In genomic region chr11:86955111-86955673, GRCh38 we compare ENCODE assay signal across 8 cellular contexts. TPM values are rescaled to one million over a fixed set of nuclear protein-coding genes. Genes with fewer than 3 reads are reported as not detected.
DNase-seq lines count a peak whose midpoint lies in the region; ATAC-seq lines count a peak whose summit lies in the region.

TSS of gene FZD4 (minus strand) at chr11:86955395. CDS start at chr11:86955085, 310 bp downstream.

- H3K27me3 ChIP-seq in esophagus (ENCODE audit: control insufficient read depth in 1 of 2, insufficient read depth in 2 of 2, low read length in 2 of 2) = no peaks in the 10 kb centered on the region
- peaks cover 44% of the 10 kb centered on the region for H3K27me3 ChIP-seq in mononuclear cell (ENCODE audit: insufficient read depth, low read length)

- H3K4me1 Mint-ChIP-seq in stimulated activated naive CD8-positive, alpha-beta T cell treated with anti-CD3 and anti-CD28 coated beads, Interleukin-15, Interleukin-2, amounts not matched to agents 100 ng/mL and 50 ng/mL, for 24 hours (ENCODE audit: low read depth) = peaks cover 11% of the 10 kb centered on the region

- no peaks in the 10 kb centered on the region for H3K36me3 ChIP-seq in esophagus (ENCODE audit: control insufficient read depth in 2 of 2, insufficient read depth in 2 of 2, low read length in 1 of 2)

- ATAC-seq in GM19395 (IDR thresholded peaks at IDR 0.05; ENCODE audit: unreplicated experiment) (peak; percentile 87), HG03442 (IDR thresholded peaks at IDR 0.05; ENCODE audit: unreplicated experiment) (peak; percentile 94)

- H3K4me1 ChIP-seq in esophagus (ENCODE audit: control insufficient read depth in 2 of 2, insufficient read depth in 2 of 2, low read length in 1 of 2) = no peaks in the 10 kb centered on the region
- H3K4me1 ChIP-seq in mononuclear cell (ENCODE audit: insufficient read depth, low read length) = peaks cover 16% of the 10 kb centered on the region

- no peaks in the 10 kb centered on the region for H3K9me3 Mint-ChIP-seq in stimulated activated naive CD8-positive, alpha-beta T cell treated with anti-CD3 and anti-CD28 coated beads, Interleukin-15, Interleukin-2, amounts not matched to agents 100 ng/mL and 50 ng/mL, for 24 hours

- H3K27me3 Mint-ChIP-seq in stimulated activated naive CD8-positive, alpha-beta T cell treated with anti-CD3 and anti-CD28 coated beads, Interleukin-15, Interleukin-2, amounts not matched to agents 100 ng/mL and 50 ng/mL, for 24 hours = peaks cover 57% of the 10 kb centered on the region

- DNase-seq in COR-L47 (lab: John Stamatoyannopoulos, UW) (peak; percentile 89), NCI-H526 (lab: John Stamatoyannopoulos, UW) (peak; percentile 37 to 97)
- DNase-seq in activated CD8-positive, alpha-beta memory T cell treated with anti-CD3 and anti-CD28 coated beads, Interleukin-2, amount 50 U/mL, for 48 hours = peak; percentile 82

- peaks cover 0 to 1% of the 10 kb centered on the region in 2 donors for H3K9me3 ChIP-seq in esophagus (ENCODE audit: control insufficient read depth in 2 of 2, insufficient read depth in 1 of 2, low read depth in 1 of 2, low read length in 1 of 2)
- H3K9me3 ChIP-seq in mononuclear cell (ENCODE audit: low read depth, low read length) = no peaks in the 10 kb centered on the region

- 0 to 1% methylated on average over 54 to 65 of the region's 71 CpGs for WGBS in esophagus, 2 donors

- peak within 1 kb of the TSS; percentile 88 for H3K4me3 Mint-ChIP-seq in stimulated activated naive CD8-positive, alpha-beta T cell treated with anti-CD3 and anti-CD28 coated beads, Interleukin-15, Interleukin-2, amounts not matched to agents 100 ng/mL and 50 ng/mL, for 24 hours

- peak within 1 kb of the TSS; percentile 76 to 88 for H3K4me3 ChIP-seq in esophagus (ENCODE audit: low read depth in 1 of 2, low read length in 2 of 2)
- H3K4me3 ChIP-seq in mononuclear cell (ENCODE audit: low read length) = peak within 1 kb of the TSS; percentile 39

- no peaks in the 10 kb centered on the region for H3K36me3 Mint-ChIP-seq in stimulated activated naive CD8-positive, alpha-beta T cell treated with anti-CD3 and anti-CD28 coated beads, Interleukin-15, Interleukin-2, amounts not matched to agents 100 ng/mL and 50 ng/mL, for 24 hours (ENCODE audit: low read depth)

- no peak within 1 kb of the TSS for H3K27ac Mint-ChIP-seq in stimulated activated naive CD8-positive, alpha-beta T cell treated with anti-CD3 and anti-CD28 coated beads, Interleukin-15, Interleukin-2, amounts not matched to agents 100 ng/mL and 50 ng/mL, for 24 hours

- peak within 1 kb of the TSS; percentile 92 to 93 for H3K27ac ChIP-seq in esophagus (ENCODE audit: low read depth in 2 of 2, low read length in 1 of 2)

RNA-seq across cellular contexts. Expression of gene FZD4, which starts in this region (rescaled TPM):
- 1 to 10 TPM; 1.4 to 2.0 TPM for polyA plus RNA-seq in esophagus
- total RNA-seq in mononuclear cell = 0.10 TPM

Comparison
In these comparisons a context has a peak if more than half of its experiments do, and no peak if none do; other contexts are left out.
1. Peak in every context shown above with its lines: DNase-seq, ATAC-seq, H3K4me3 ChIP-seq and H3K27ac ChIP-seq.